Comparison of ENCODE assay signal across 8 cellular contexts in the genomic region with DNA sequence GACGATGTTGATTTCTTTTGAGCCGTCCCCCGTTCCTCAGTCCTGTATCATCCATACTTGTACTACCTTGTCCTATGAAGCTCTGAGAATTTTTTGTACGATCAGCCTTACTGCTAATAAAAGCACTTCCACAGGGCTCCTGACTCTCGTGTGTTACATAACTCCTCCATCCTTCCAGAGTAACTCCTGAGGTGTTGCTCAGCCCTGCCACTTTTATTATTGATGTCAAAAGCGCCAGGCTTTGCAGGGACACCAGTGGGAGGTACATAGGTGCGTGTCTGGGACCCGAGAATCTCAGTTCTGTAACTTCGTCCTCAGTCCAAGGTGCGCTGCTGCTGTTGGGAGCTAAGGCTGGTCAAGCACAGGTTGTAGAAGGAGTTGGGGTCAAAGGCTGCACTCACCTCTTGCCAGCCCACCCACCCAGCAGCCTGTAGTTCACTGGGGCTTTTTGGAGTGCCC. TPM values are rescaled to one million over a fixed set of nuclear protein-coding genes. Genes with fewer than 3 reads are reported as not detected.
A peak's percentile ranks its signal among the peaks of the same experiment; 100 is the strongest.
DNase-seq lines count a peak whose midpoint lies in the region; ATAC-seq, FAIRE-seq and TF ChIP-seq lines count a peak whose summit lies in the region.

No MANE protein-coding gene starts in this region.

- H3K27ac Mint-ChIP-seq in activated naive CD4-positive, alpha-beta T cell treated with anti-CD3 and anti-CD28 coated beads, Interleukin-2, amount 50 U/mL, for 24 hours: peak overlapping the region; percentile 93

- H3K4me3 ChIP-seq in adipocyte (ENCODE audit: low read length): peak overlapping the region; percentile 83
- peak overlapping the region; percentile 65 to 79 (median 65) for H3K4me3 ChIP-seq in HepG2 (replicated peaks in 1 of 3; ENCODE audit: insufficient read depth in 1 of 3, low read depth in 2 of 3, low read length in 3 of 3)
- peak overlapping the region in 3 of 4 donors; percentile 31 to 63 (median 58) for H3K4me3 ChIP-seq in transverse colon

- no peak overlapping the region for H2AFZ ChIP-seq in HepG2 (ENCODE audit: low read length)

- CTCF ChIA-PET in HepG2 (lab: Yijun Ruan, JAX; ENCODE audit: low intra/inter-chr PET ratio, low total read pairs): no interaction called here

- H3K27ac ChIP-seq in HepG2 (ENCODE audit: extremely low read length, insufficient read depth, low read length) (peak overlapping the region; percentile 84), transverse colon (peak overlapping the region; percentile 94 to 100 (median 96))

- in situ Hi-C loops in HepG2 (cut with HindIII; ENCODE audit: extremely low pct_ligation_motif_present, low pct_unique_long_range_greater_than_20kb): loop anchor here (25.0 kb wide), 1 partner anchor 399 kb away; no protein-coding TSS in a partner anchor
- in situ Hi-C loops in transverse colon (cut with MboI; ENCODE audit: low pct_ligation_motif_present in 1 of 4, low pct_unique_long_range_greater_than_20kb in 1 of 4, low sequenced_read_pairs in 3 of 4): no loop called here

- H4K20me1 ChIP-seq in HepG2 (ENCODE audit: insufficient read depth, low read length): no peaks in the 10 kb centered on the region

- H3K9ac ChIP-seq in adipocyte (ENCODE audit: low read length) (peak overlapping the region; percentile 96), HepG2 (ENCODE audit: insufficient read depth, low read depth, low read length) (peak overlapping the region; percentile 93)

- H3K9me3 ChIP-seq in adipocyte (ENCODE audit: control insufficient read depth, low read length) (no peaks in the 10 kb centered on the region), HepG2 (ENCODE audit: low read length) (no peaks in the 10 kb centered on the region), transverse colon (no peaks in the 10 kb centered on the region)

- peaks cover 10% of the 10 kb centered on the region for H3K79me2 ChIP-seq in HepG2 (ENCODE audit: insufficient read depth, low read length)

- H3K27me3 Mint-ChIP-seq in activated naive CD4-positive, alpha-beta T cell treated with anti-CD3 and anti-CD28 coated beads, Interleukin-2, amount 50 U/mL, for 24 hours: peaks cover 14% of the 10 kb centered on the region

- no peak; a peak in 1 of 4 replicates for TF ChIP-seq POLR2A in HepG2 (IDR thresholded peaks at IDR 0.05; ENCODE audit: insufficient read depth in 1 of 2, low read depth in 2 of 2, low read length in 2 of 2)
- TF ChIP-seq POLR2A in transverse colon (IDR thresholded peaks at IDR 0.05): no peak

- H3K27me3 ChIP-seq in adipocyte (replicated peaks; ENCODE audit: control insufficient read depth, insufficient read depth, low read length) (no peaks in the 10 kb centered on the region), HepG2 (ENCODE audit: control insufficient read depth in 1 of 2, insufficient read depth in 2 of 2, low read length in 2 of 2) (peaks cover 4 to 8% of the 10 kb centered on the region in 2 experiments; a peak in 1 of 5 replicates), transverse colon (no peaks in the 10 kb centered on the region)

- H3K4me2 ChIP-seq in HepG2 (ENCODE audit: low read depth, low read length): peak overlapping the region; percentile 90

- no TSS peak for BruUV-seq in HepG2 (replicated peaks; lab: Mats Ljungman, UMichigan)

- TF ChIP-seq RAD21 in HepG2 (CRISPR knock-in tag; IDR thresholded peaks at IDR 0.05): no peak

- intact Hi-C loops in HepG2 (cut with micrococcal nuclease; ENCODE audit: unreplicated experiment): no loop called here
- intact Hi-C loops in transverse colon (cut with DNase I; ENCODE audit: low total_unique reads): no loop called here

- H3K4me3 Mint-ChIP-seq in activated naive CD4-positive, alpha-beta T cell treated with anti-CD3 and anti-CD28 coated beads, Interleukin-2, amount 50 U/mL, for 24 hours: peak overlapping the region; percentile 89

- POLR2A ChIA-PET in HepG2 (lab: Yijun Ruan, JAX): interaction anchor here (1.4 to 6.0 kb wide), 4 partner anchors 10 to 57 kb away, joined by 8 to 141 read pairs (median 12); a partner anchor contains a TSS

- H3K4me1 ChIP-seq in adipocyte (ENCODE audit: control insufficient read depth, insufficient read depth, low read length): peaks cover 39% of the 10 kb centered on the region
- peaks cover 59% of the 10 kb centered on the region for H3K4me1 ChIP-seq in HepG2 (ENCODE audit: insufficient read depth, low read length)
- peaks cover 26 to 42% (median 30%) of the 10 kb centered on the region in 4 donors for H3K4me1 ChIP-seq in transverse colon

- TF ChIP-seq CTCF in HepG2 (CRISPR knock-in tag; IDR thresholded peaks at IDR 0.05) (no peak), transverse colon (IDR thresholded peaks at IDR 0.05) (no peak)

- peaks cover 56% of the 10 kb centered on the region for H3K36me3 ChIP-seq in adipocyte (ENCODE audit: control insufficient read depth, insufficient read depth, low read length, severe bottlenecking)
- H3K36me3 ChIP-seq in HepG2 (replicated peaks in 1 of 2; ENCODE audit: control insufficient read depth in 1 of 2, insufficient read depth in 2 of 2, low read length in 2 of 2): peaks cover 24 to 51% of the 10 kb centered on the region in 2 experiments
- H3K36me3 ChIP-seq in transverse colon: peaks cover 0 to 38% (median 18%) of the 10 kb centered on the region in 4 donors

- no peak for DNase-seq in activated naive CD4-positive, alpha-beta T cell treated with anti-CD3 and anti-CD28 coated beads, Interleukin-2, amount 50 U/mL, for 16 hours
- DNase-seq in adipocyte (ENCODE audit: low read depth): no peak
- no peak for DNase-seq in HepG2 (ENCODE audit: low spot score)
- DNase-seq in transverse colon: no peak
- no peak for DNase-seq in NCI-H1436 (lab: John Stamatoyannopoulos, UW)

- peaks cover 29% of the 10 kb centered on the region for H3K36me3 Mint-ChIP-seq in activated naive CD4-positive, alpha-beta T cell treated with anti-CD3 and anti-CD28 coated beads, Interleukin-2, amount 50 U/mL, for 24 hours

- 67% methylated on average over 10 of the region's 10 CpGs for WGBS in HepG2 (ENCODE audit: low lambda C conversion rate)
- WGBS in transverse colon (ENCODE audit: low coverage in 1 of 2), 2 donors: 68% methylated on average over 10 of the region's 10 CpGs; no CpG with 5 or more reads in 1 of the 2 donors

- no peak for ATAC-seq in HepG2
- no peak for ATAC-seq in GM21360 (IDR thresholded peaks at IDR 0.05; ENCODE audit: unreplicated experiment)
- ATAC-seq in GM18519 (IDR thresholded peaks at IDR 0.05; ENCODE audit: low FRiP score, unreplicated experiment): no peak

- H3K4me1 Mint-ChIP-seq in activated naive CD4-positive, alpha-beta T cell treated with anti-CD3 and anti-CD28 coated beads, Interleukin-2, amount 50 U/mL, for 24 hours: peaks cover 37% of the 10 kb centered on the region

- TF ChIP-seq EP300 in HepG2 (IDR thresholded peaks at IDR 0.05; ENCODE audit: low read depth in 2 of 2, low read length in 2 of 2) (no peak), HepG2 (CRISPR knock-in tag; IDR thresholded peaks at IDR 0.05; ENCODE audit: borderline replicate concordance) (no peak), transverse colon (IDR thresholded peaks at IDR 0.05; ENCODE audit: low read depth) (no peak)

- FAIRE-seq in HepG2 (lab: Jason Lieb, UNC): no peak

- H3K9me3 Mint-ChIP-seq in activated naive CD4-positive, alpha-beta T cell treated with anti-CD3 and anti-CD28 coated beads, Interleukin-2, amount 50 U/mL, for 24 hours: no peaks in the 10 kb centered on the region

RNA-seq across cellular contexts. Expression of a gene that starts 1.0 kb away (rescaled TPM):
- total RNA-seq in HepG2 (2016; rRNA removed; fragmentation: Illumina TruSeq; extraction: Trizol) (2.8 and 3.3 TPM in 2 replicates), transverse colon (10 to 100 TPM in 1 of 4 donors, 1 to 10 TPM in 2, not detected in 1; 1.3 to 19.1 (median 3.7) TPM)
- 1.7 and 2.1 TPM in 2 replicates for total RNA-seq in HepG2 (2016; cell fraction: cytosol; rRNA removed; fragmentation: Illumina TruSeq; extraction: Trizol; ENCODE audit: low read depth)
- 2.5 and 3.0 TPM in 2 replicates for total RNA-seq in HepG2 (2016; cell fraction: insoluble cytoplasmic fraction; rRNA removed; fragmentation: Illumina TruSeq; extraction: Trizol)
- total RNA-seq in HepG2 (2016; cell fraction: membrane; rRNA removed; fragmentation: Illumina TruSeq; extraction: Trizol): 1.7 and 2.0 TPM in 2 replicates
- total RNA-seq in HepG2 (2016; cell fraction: nucleus; rRNA removed; fragmentation: Illumina TruSeq; extraction: Trizol): 2.3 TPM in 2 replicates
- polyA plus RNA-seq in HepG2 (2011; rRNA removed): 0.65 and 1.3 TPM in 2 replicates
- 0.65 and 1.2 TPM in 2 replicates for polyA plus RNA-seq in HepG2 (2011; cell fraction: cytosol; rRNA removed)
- polyA plus RNA-seq in HepG2 (2011; cell fraction: nucleus; rRNA removed): 2.0 and 2.5 TPM in 2 replicates
- 0.96 and 1.6 TPM in 2 replicates for polyA plus RNA-seq in HepG2 (2012)
- 0.41 and 0.42 TPM in 2 replicates for polyA plus RNA-seq in HepG2 (2016; cell fraction: cytosol; fragmentation: Illumina TruSeq; extraction: Trizol; ENCODE audit: low read depth)
- 1.9 and 2.3 TPM in 2 replicates for polyA plus RNA-seq in HepG2 (2016; cell fraction: insoluble cytoplasmic fraction; fragmentation: Illumina TruSeq; extraction: Trizol; ENCODE audit: low read depth)
- polyA plus RNA-seq in HepG2 (2016; cell fraction: membrane; fragmentation: Illumina TruSeq; extraction: Trizol; ENCODE audit: low read depth): 0.65 and 0.74 TPM in 2 replicates
- polyA plus RNA-seq in HepG2 (2016; cell fraction: nucleus; fragmentation: Illumina TruSeq; extraction: Trizol; ENCODE audit: insufficient read depth, low read depth): 1.0 and 1.5 TPM in 2 replicates
- 5.4 and 9.8 TPM in 2 replicates for polyA minus RNA-seq in HepG2 (2011; rRNA and poly(A)+ RNA removed; ENCODE audit: low replicate concordance)
- polyA minus RNA-seq in HepG2 (2011; cell fraction: cytosol; rRNA and poly(A)+ RNA removed): 0.89 and 1.7 TPM in 2 replicates
- polyA minus RNA-seq in HepG2 (2011; cell fraction: nucleus; rRNA and poly(A)+ RNA removed): 6.2 and 7.6 TPM in 2 replicates

RNA-seq across cellular contexts. Expression of a gene that starts 7.1 kb away (rescaled TPM):
- total RNA-seq in HepG2 (2016; rRNA removed; fragmentation: Illumina TruSeq; extraction: Trizol): 0.18 TPM in 1 of 2 replicates, not detected in the other
- not detected in 2 replicates for total RNA-seq in HepG2 (2016; cell fraction: cytosol; rRNA removed; fragmentation: Illumina TruSeq; extraction: Trizol; ENCODE audit: low read depth)
- 0.09 TPM in 1 of 2 replicates, not detected in the other for total RNA-seq in HepG2 (2016; cell fraction: insoluble cytoplasmic fraction; rRNA removed; fragmentation: Illumina TruSeq; extraction: Trizol)
- not detected in 2 replicates for total RNA-seq in HepG2 (2016; cell fraction: membrane; rRNA removed; fragmentation: Illumina TruSeq; extraction: Trizol)
- total RNA-seq in HepG2 (2016; cell fraction: nucleus; rRNA removed; fragmentation: Illumina TruSeq; extraction: Trizol): not detected in 2 replicates
- polyA plus RNA-seq in HepG2 (2011; rRNA removed): 0.40 and 0.99 TPM in 2 replicates
- 0.25 and 0.38 TPM in 2 replicates for polyA plus RNA-seq in HepG2 (2011; cell fraction: cytosol; rRNA removed)
- 2.2 and 3.0 TPM in 2 replicates for polyA plus RNA-seq in HepG2 (2011; cell fraction: nucleus; rRNA removed)
- polyA plus RNA-seq in HepG2 (2012): 0.27 and 0.87 TPM in 2 replicates
- 0.05 and 0.07 TPM in 2 replicates for polyA plus RNA-seq in HepG2 (2016; cell fraction: cytosol; fragmentation: Illumina TruSeq; extraction: Trizol; ENCODE audit: low read depth)
- not detected in 2 replicates for polyA plus RNA-seq in HepG2 (2016; cell fraction: insoluble cytoplasmic fraction; fragmentation: Illumina TruSeq; extraction: Trizol; ENCODE audit: low read depth)
- 0.08 TPM in 1 of 2 replicates, not detected in the other for polyA plus RNA-seq in HepG2 (2016; cell fraction: membrane; fragmentation: Illumina TruSeq; extraction: Trizol; ENCODE audit: low read depth)
- polyA plus RNA-seq in HepG2 (2016; cell fraction: nucleus; fragmentation: Illumina TruSeq; extraction: Trizol; ENCODE audit: insufficient read depth, low read depth): 0.77 and 1.1 TPM in 2 replicates
- 0.09 and 0.28 TPM in 2 replicates for polyA minus RNA-seq in HepG2 (2011; rRNA and poly(A)+ RNA removed; ENCODE audit: low replicate concordance)
- polyA minus RNA-seq in HepG2 (2011; cell fraction: cytosol; rRNA and poly(A)+ RNA removed): not detected in 2 replicates
- 0.26 and 0.75 TPM in 2 replicates for polyA minus RNA-seq in HepG2 (2011; cell fraction: nucleus; rRNA and poly(A)+ RNA removed)
- total RNA-seq in transverse colon: 10 to 100 TPM in 3 of 4 donors, 1 to 10 TPM in 1; 3.8 to 29.9 (median 14.3) TPM

RNA-seq across cellular contexts. Expression of a gene that starts 13.7 kb away (rescaled TPM):
- total RNA-seq in HepG2 (2016; rRNA removed; fragmentation: Illumina TruSeq; extraction: Trizol): 79.1 and 106 TPM in 2 replicates
- total RNA-seq in HepG2 (2016; cell fraction: cytosol; rRNA removed; fragmentation: Illumina TruSeq; extraction: Trizol; ENCODE audit: low read depth): 11.8 and 17.5 TPM in 2 replicates
- total RNA-seq in HepG2 (2016; cell fraction: insoluble cytoplasmic fraction; rRNA removed; fragmentation: Illumina TruSeq; extraction: Trizol): 56.7 and 113 TPM in 2 replicates
- 21.7 and 29.6 TPM in 2 replicates for total RNA-seq in HepG2 (2016; cell fraction: membrane; rRNA removed; fragmentation: Illumina TruSeq; extraction: Trizol)
- 78.9 and 79.0 TPM in 2 replicates for total RNA-seq in HepG2 (2016; cell fraction: nucleus; rRNA removed; fragmentation: Illumina TruSeq; extraction: Trizol)
- 26.2 and 30.4 TPM in 2 replicates for polyA plus RNA-seq in HepG2 (2011; rRNA removed)
- polyA plus RNA-seq in HepG2 (2011; cell fraction: cytosol; rRNA removed): 9.4 and 12.5 TPM in 2 replicates
- 220 and 271 TPM in 2 replicates for polyA plus RNA-seq in HepG2 (2011; cell fraction: nucleus; rRNA removed)
- 52.9 and 58.7 TPM in 2 replicates for polyA plus RNA-seq in HepG2 (2012)
- 12.1 and 13.2 TPM in 2 replicates for polyA plus RNA-seq in HepG2 (2016; cell fraction: cytosol; fragmentation: Illumina TruSeq; extraction: Trizol; ENCODE audit: low read depth)
- polyA plus RNA-seq in HepG2 (2016; cell fraction: insoluble cytoplasmic fraction; fragmentation: Illumina TruSeq; extraction: Trizol; ENCODE audit: low read depth): 72.8 and 96.9 TPM in 2 replicates
- polyA plus RNA-seq in HepG2 (2016; cell fraction: membrane; fragmentation: Illumina TruSeq; extraction: Trizol; ENCODE audit: low read depth): 17.7 and 23.3 TPM in 2 replicates
- polyA plus RNA-seq in HepG2 (2016; cell fraction: nucleus; fragmentation: Illumina TruSeq; extraction: Trizol; ENCODE audit: insufficient read depth, low read depth): 226 and 281 TPM in 2 replicates
- 23.1 and 63.7 TPM in 2 replicates for polyA minus RNA-seq in HepG2 (2011; rRNA and poly(A)+ RNA removed; ENCODE audit: low replicate concordance)
- 17.7 and 23.7 TPM in 2 replicates for polyA minus RNA-seq in HepG2 (2011; cell fraction: cytosol; rRNA and poly(A)+ RNA removed)
- polyA minus RNA-seq in HepG2 (2011; cell fraction: nucleus; rRNA and poly(A)+ RNA removed): 55.4 and 59.5 TPM in 2 replicates
- total RNA-seq in transverse colon: 100 to 1,000 TPM in 2 of 4 donors, 10 to 100 TPM in 2; 64.6 to 217 (median 103) TPM

RNA-seq across cellular contexts. Expression of a gene that starts 21.4 kb away (rescaled TPM):
- total RNA-seq in HepG2 (2016; rRNA removed; fragmentation: Illumina TruSeq; extraction: Trizol) (0.38 TPM in 1 of 2 replicates, not detected in the other), transverse colon (10 to 100 TPM; 10.9 to 24.3 (median 21.2) TPM)
- total RNA-seq in HepG2 (2016; cell fraction: cytosol; rRNA removed; fragmentation: Illumina TruSeq; extraction: Trizol; ENCODE audit: low read depth): 0.61 and 0.71 TPM in 2 replicates
- total RNA-seq in HepG2 (2016; cell fraction: insoluble cytoplasmic fraction; rRNA removed; fragmentation: Illumina TruSeq; extraction: Trizol): 0.22 and 0.35 TPM in 2 replicates
- 0.15 and 0.41 TPM in 2 replicates for total RNA-seq in HepG2 (2016; cell fraction: membrane; rRNA removed; fragmentation: Illumina TruSeq; extraction: Trizol)
- 0.41 and 0.65 TPM in 2 replicates for total RNA-seq in HepG2 (2016; cell fraction: nucleus; rRNA removed; fragmentation: Illumina TruSeq; extraction: Trizol)
- polyA plus RNA-seq in HepG2 (2011; rRNA removed): 0.30 and 0.34 TPM in 2 replicates
- 0.13 and 0.21 TPM in 2 replicates for polyA plus RNA-seq in HepG2 (2011; cell fraction: cytosol; rRNA removed)
- 0.99 and 1.1 TPM in 2 replicates for polyA plus RNA-seq in HepG2 (2011; cell fraction: nucleus; rRNA removed)
- 0.24 and 0.55 TPM in 2 replicates for polyA plus RNA-seq in HepG2 (2012)
- polyA plus RNA-seq in HepG2 (2016; cell fraction: cytosol; fragmentation: Illumina TruSeq; extraction: Trizol; ENCODE audit: low read depth): 0.20 and 0.31 TPM in 2 replicates
- 0.19 and 0.32 TPM in 2 replicates for polyA plus RNA-seq in HepG2 (2016; cell fraction: insoluble cytoplasmic fraction; fragmentation: Illumina TruSeq; extraction: Trizol; ENCODE audit: low read depth)
- 0.09 and 0.10 TPM in 2 replicates for polyA plus RNA-seq in HepG2 (2016; cell fraction: membrane; fragmentation: Illumina TruSeq; extraction: Trizol; ENCODE audit: low read depth)
- polyA plus RNA-seq in HepG2 (2016; cell fraction: nucleus; fragmentation: Illumina TruSeq; extraction: Trizol; ENCODE audit: insufficient read depth, low read depth): 1.4 and 2.7 TPM in 2 replicates
- polyA minus RNA-seq in HepG2 (2011; rRNA and poly(A)+ RNA removed; ENCODE audit: low replicate concordance): 0.32 and 43.8 TPM in 2 replicates
- 0.53 and 0.69 TPM in 2 replicates for polyA minus RNA-seq in HepG2 (2011; cell fraction: cytosol; rRNA and poly(A)+ RNA removed)
- polyA minus RNA-seq in HepG2 (2011; cell fraction: nucleus; rRNA and poly(A)+ RNA removed): 0.62 and 0.90 TPM in 2 replicates

RNA-seq across cellular contexts. Expression of a gene that starts 36.0 kb away (rescaled TPM):
- total RNA-seq in HepG2 (2016; rRNA removed; fragmentation: Illumina TruSeq; extraction: Trizol) (5.4 and 16.6 TPM in 2 replicates), transverse colon (10 to 100 TPM; 21.0 to 46.2 (median 23.1) TPM)
- 4.7 and 5.6 TPM in 2 replicates for total RNA-seq in HepG2 (2016; cell fraction: cytosol; rRNA removed; fragmentation: Illumina TruSeq; extraction: Trizol; ENCODE audit: low read depth)
- total RNA-seq in HepG2 (2016; cell fraction: insoluble cytoplasmic fraction; rRNA removed; fragmentation: Illumina TruSeq; extraction: Trizol): 5.6 and 18.2 TPM in 2 replicates
- 7.9 and 9.1 TPM in 2 replicates for total RNA-seq in HepG2 (2016; cell fraction: membrane; rRNA removed; fragmentation: Illumina TruSeq; extraction: Trizol)
- total RNA-seq in HepG2 (2016; cell fraction: nucleus; rRNA removed; fragmentation: Illumina TruSeq; extraction: Trizol): 14.7 and 18.3 TPM in 2 replicates
- polyA plus RNA-seq in HepG2 (2011; rRNA removed): 8.7 and 13.9 TPM in 2 replicates
- polyA plus RNA-seq in HepG2 (2011; cell fraction: cytosol; rRNA removed): 6.6 and 7.9 TPM in 2 replicates
- 25.6 and 27.8 TPM in 2 replicates for polyA plus RNA-seq in HepG2 (2011; cell fraction: nucleus; rRNA removed)
- 6.2 and 8.0 TPM in 2 replicates for polyA plus RNA-seq in HepG2 (2012)
- 1.6 and 2.0 TPM in 2 replicates for polyA plus RNA-seq in HepG2 (2016; cell fraction: cytosol; fragmentation: Illumina TruSeq; extraction: Trizol; ENCODE audit: low read depth)
- 4.7 and 6.3 TPM in 2 replicates for polyA plus RNA-seq in HepG2 (2016; cell fraction: insoluble cytoplasmic fraction; fragmentation: Illumina TruSeq; extraction: Trizol; ENCODE audit: low read depth)
- 4.0 and 4.6 TPM in 2 replicates for polyA plus RNA-seq in HepG2 (2016; cell fraction: membrane; fragmentation: Illumina TruSeq; extraction: Trizol; ENCODE audit: low read depth)
- polyA plus RNA-seq in HepG2 (2016; cell fraction: nucleus; fragmentation: Illumina TruSeq; extraction: Trizol; ENCODE audit: insufficient read depth, low read depth): 31.8 and 35.4 TPM in 2 replicates
- 12.3 and 25.2 TPM in 2 replicates for polyA minus RNA-seq in HepG2 (2011; rRNA and poly(A)+ RNA removed; ENCODE audit: low replicate concordance)
- 3.1 and 5.7 TPM in 2 replicates for polyA minus RNA-seq in HepG2 (2011; cell fraction: cytosol; rRNA and poly(A)+ RNA removed)
- polyA minus RNA-seq in HepG2 (2011; cell fraction: nucleus; rRNA and poly(A)+ RNA removed): 4.0 and 6.5 TPM in 2 replicates

Comparison
In these comparisons a context has a peak if more than half of its experiments do, and no peak if none do; other contexts are left out.
1. RNA of a gene that starts 7.1 kb away (total RNA-seq): 3.8 to 29.9 TPM in transverse colon; 0.09 to 0.18 TPM in HepG2; every median in the first group is over 4 times any median in the second.
2. Peak in every context shown above with its lines, with median percentiles within 50 percentile points of each other: H3K4me3 ChIP-seq.